Comparison of ENCODE assay signal across 10 cellular contexts in genomic region chr21:29075706-29076447, GRCh38. TPM values are rescaled to one million over a fixed set of nuclear protein-coding genes. Genes with fewer than 3 reads are reported as not detected.
DNase-seq lines count a peak whose midpoint lies in the region; ATAC-seq and TF ChIP-seq lines count a peak whose summit lies in the region.
"Had no signal": no experiment of that assay in that cellular context is flagged by ENCODE, and none has a peak within 500 bp of the region (broad histone marks: within the 10 kb centered on the region; RNA-seq: fewer than 3 reads in every experiment).

No MANE protein-coding gene starts in this region.

- intact Hi-C loops in dendritic cell treated with granulocyte-macrophage colony-stimulating factor and Interleukin-4, amounts not matched to agents 40 ng/mL and 50 ng/mL, for 4 days (cut with micrococcal nuclease), result loop anchor here (5.0 kb wide), 1 partner anchor 221 kb away; the partner anchor contains the start of gene BACH1

- H4K91ac ChIP-seq in H9 (ENCODE audit: insufficient read length, low read depth, low read length), result no peak overlapping the region

- H4K5ac ChIP-seq in H9 (ENCODE audit: insufficient read length, low read depth, low read length), result no peak overlapping the region

- peaks cover 23% of the 10 kb centered on the region for H3K36me3 Mint-ChIP-seq in T-helper 2 cell treated with Interferon-gamma antibody and Interleukin-4, amounts not matched to agents 5 μg/mL and 100 μg/mL, for 36 hours (ENCODE audit: low read depth)
- H3K36me3 Mint-ChIP-seq in dendritic cell treated with granulocyte-macrophage colony-stimulating factor and Interleukin-4, amounts not matched to agents 40 ng/mL and 50 ng/mL, for 4 days (ENCODE audit: low read depth), result peaks cover 27% of the 10 kb centered on the region
- peaks cover 32% of the 10 kb centered on the region for H3K36me3 Mint-ChIP-seq in stimulated activated effector memory CD8-positive, alpha-beta T cell treated with anti-CD3 and anti-CD28 coated beads, Interleukin-12 subunit alpha, Interleukin-12 subunit beta, amount 100 ng/mL, for 72 hours
- peaks cover 7 to 11% (median 11%) of the 10 kb centered on the region in 3 experiments; a peak in 6 of 7 replicates for H3K36me3 Mint-ChIP-seq in H9 (ENCODE audit: insufficient read depth in 1 of 3, low read depth in 3 of 3)

- peak overlapping the region; percentile 92 for H3K27ac Mint-ChIP-seq in T-helper 2 cell treated with Interferon-gamma antibody and Interleukin-4, amounts not matched to agents 5 μg/mL and 100 μg/mL, for 36 hours
- H3K27ac Mint-ChIP-seq in dendritic cell treated with granulocyte-macrophage colony-stimulating factor and Interleukin-4, amounts not matched to agents 40 ng/mL and 50 ng/mL, for 4 days, result peak overlapping the region; percentile 89
- peak overlapping the region; percentile 94 for H3K27ac Mint-ChIP-seq in stimulated activated effector memory CD8-positive, alpha-beta T cell treated with anti-CD3 and anti-CD28 coated beads, Interleukin-12 subunit alpha, Interleukin-12 subunit beta, amount 100 ng/mL, for 72 hours
- no peak overlapping the region for H3K27ac Mint-ChIP-seq in H9

- no peak overlapping the region for H3K4me3 ChIP-seq in OCI-LY3 (ENCODE audit: low read length)
- H3K4me3 ChIP-seq: lung had no signal

- ATAC-seq in stimulated activated effector memory CD8-positive, alpha-beta T cell treated with anti-CD3 and anti-CD28 coated beads, Interleukin-12 subunit alpha, Interleukin-12 subunit beta, amount 100 ng/mL, for 72 hours, result no peak
- no peak for ATAC-seq in GM21528 (IDR thresholded peaks at IDR 0.05; ENCODE audit: low FRiP score, unreplicated experiment)

- no peak overlapping the region for H3K56ac ChIP-seq in H9 (ENCODE audit: insufficient read length, low read depth, low read length)

- no peaks in the 10 kb centered on the region for H3K9me3 ChIP-seq in OCI-LY3 (ENCODE audit: insufficient read depth, low read length)
- no peaks in the 10 kb centered on the region for H3K9me3 ChIP-seq in H9 (ENCODE audit: control insufficient read depth, low read depth, low read length)

- H3K4me2 ChIP-seq in OCI-LY3 (ENCODE audit: low read length), result peak overlapping the region; percentile 47
- no peak overlapping the region for H3K4me2 ChIP-seq in H9 (ENCODE audit: insufficient read depth, insufficient read length, low read length)

- H3T11ph ChIP-seq in H9 (ENCODE audit: low read length), result no peak overlapping the region

- no peak overlapping the region for H2BK15ac ChIP-seq in H9 (ENCODE audit: low read depth, low read length)

- H3K4ac ChIP-seq in H9 (ENCODE audit: low read depth, low read length), result no peak overlapping the region

- H3K27ac ChIP-seq in OCI-LY3 (ENCODE audit: low read length) (peak overlapping the region; percentile 90), H9 (ENCODE audit: insufficient read length, low read depth, low read length) (no peak overlapping the region)

- H3K36me3 ChIP-seq in OCI-LY3 (replicated peaks; ENCODE audit: low read depth, low read length), result peaks cover 15% of the 10 kb centered on the region

- no peaks in the 10 kb centered on the region for H3K79me1 ChIP-seq in H9 (ENCODE audit: insufficient read depth, low read depth, low read length, poor library complexity, severe bottlenecking)

- peaks cover 21% of the 10 kb centered on the region for H4K20me1 ChIP-seq in OCI-LY3 (ENCODE audit: insufficient read depth, low read length)
- H4K20me1 ChIP-seq in H9 (ENCODE audit: control insufficient read depth, insufficient read depth, insufficient read length), result no peaks in the 10 kb centered on the region

- no peak overlapping the region for H2AK5ac ChIP-seq in H9 (ENCODE audit: insufficient read length, low read length)

- no peak overlapping the region for H3K18ac ChIP-seq in H9 (ENCODE audit: insufficient read length, low read depth, low read length)

- no peak overlapping the region for H3K14ac ChIP-seq in H9 (ENCODE audit: insufficient read depth, low read length)

- H2BK20ac ChIP-seq in H9 (ENCODE audit: low read depth, low read length, poor library complexity, severe bottlenecking), result no peak overlapping the region

- H2AFZ ChIP-seq in OCI-LY3 (ENCODE audit: low read depth, low read length) (no peak overlapping the region), H9 (ENCODE audit: low read length) (no peak overlapping the region)

- DNase-seq in T-helper 2 cell treated with Interferon-gamma antibody and Interleukin-4, amounts not matched to agents 5 μg/mL and 100 μg/mL, for 36 hours (ENCODE audit: low spot score), result no peak
- no peak for DNase-seq in T-helper 2 cell
- DNase-seq in stimulated activated effector memory CD8-positive, alpha-beta T cell treated with anti-CD3 and anti-CD28 coated beads, Interleukin-12 subunit alpha, Interleukin-12 subunit beta, amount 100 ng/mL, for 72 hours (ENCODE audit: low spot score in 2 of 2), result no peak
- DNase-seq in HK-2 (ENCODE audit: unreplicated experiment), result no peak
- DNase-seq in H9, result no peak
- DNase-seq: NCI-H187 treated with DMSO at 0.1 percent for 48 hours had no signal

- no peaks in the 10 kb centered on the region for H3K27me3 ChIP-seq in OCI-LY3 (ENCODE audit: low read depth, low read length)
- H3K27me3 ChIP-seq in H9 (ENCODE audit: insufficient read depth, low read length), result no peaks in the 10 kb centered on the region

- no peak overlapping the region for H2BK120ac ChIP-seq in H9 (ENCODE audit: low read depth, low read length, poor library complexity, severe bottlenecking)

- H3K23me2 ChIP-seq in H9 (ENCODE audit: insufficient read length, low read depth, low read length, poor library complexity, severe bottlenecking), result no peaks in the 10 kb centered on the region

- TF ChIP-seq CTCF in OCI-LY3 (IDR thresholded peaks at IDR 0.05; ENCODE audit: low read depth, low read length) (no peak), H9 (conservative IDR thresholded peaks at IDR 0.05) (no peak)

- H2BK12ac ChIP-seq in H9 (ENCODE audit: insufficient read length, low read depth, low read length), result no peak overlapping the region

- H3K79me2 ChIP-seq in OCI-LY3 (ENCODE audit: low read length), result peaks cover 55% of the 10 kb centered on the region
- peaks cover 25% of the 10 kb centered on the region for H3K79me2 ChIP-seq in H9 (ENCODE audit: insufficient read depth, low read length)

- H3K9me3 Mint-ChIP-seq in T-helper 2 cell treated with Interferon-gamma antibody and Interleukin-4, amounts not matched to agents 5 μg/mL and 100 μg/mL, for 36 hours, result no peaks in the 10 kb centered on the region
- no peaks in the 10 kb centered on the region for H3K9me3 Mint-ChIP-seq in dendritic cell treated with granulocyte-macrophage colony-stimulating factor and Interleukin-4, amounts not matched to agents 40 ng/mL and 50 ng/mL, for 4 days
- H3K9me3 Mint-ChIP-seq in stimulated activated effector memory CD8-positive, alpha-beta T cell treated with anti-CD3 and anti-CD28 coated beads, Interleukin-12 subunit alpha, Interleukin-12 subunit beta, amount 100 ng/mL, for 72 hours, result peaks cover 2% of the 10 kb centered on the region
- no peaks in the 10 kb centered on the region; a peak in 2 of 5 replicates for H3K9me3 Mint-ChIP-seq in H9

- no peak overlapping the region for H4K8ac ChIP-seq in H9 (replicated peaks; ENCODE audit: insufficient read length, low read depth, low read length)

- H3K4me1 Mint-ChIP-seq in T-helper 2 cell treated with Interferon-gamma antibody and Interleukin-4, amounts not matched to agents 5 μg/mL and 100 μg/mL, for 36 hours (ENCODE audit: low read depth), result peaks cover 58% of the 10 kb centered on the region
- peaks cover 56% of the 10 kb centered on the region for H3K4me1 Mint-ChIP-seq in dendritic cell treated with granulocyte-macrophage colony-stimulating factor and Interleukin-4, amounts not matched to agents 40 ng/mL and 50 ng/mL, for 4 days (ENCODE audit: low read depth)
- H3K4me1 Mint-ChIP-seq in stimulated activated effector memory CD8-positive, alpha-beta T cell treated with anti-CD3 and anti-CD28 coated beads, Interleukin-12 subunit alpha, Interleukin-12 subunit beta, amount 100 ng/mL, for 72 hours, result peaks cover 73% of the 10 kb centered on the region
- H3K4me1 Mint-ChIP-seq in H9, result peaks cover 15% of the 10 kb centered on the region in 2 experiments

- no peak overlapping the region for H3K23ac ChIP-seq in H9 (ENCODE audit: insufficient read length, low read depth, low read length)

- H3K9ac ChIP-seq in OCI-LY3 (ENCODE audit: low read length) (no peak overlapping the region; the same call in 1 of the 2 replicates), H9 (ENCODE audit: extremely low read depth, insufficient read length, low read length) (no peak overlapping the region)

- peak overlapping the region; percentile 84 for H3K4me3 Mint-ChIP-seq in T-helper 2 cell treated with Interferon-gamma antibody and Interleukin-4, amounts not matched to agents 5 μg/mL and 100 μg/mL, for 36 hours
- H3K4me3 Mint-ChIP-seq in dendritic cell treated with granulocyte-macrophage colony-stimulating factor and Interleukin-4, amounts not matched to agents 40 ng/mL and 50 ng/mL, for 4 days, result no peak overlapping the region
- H3K4me3 Mint-ChIP-seq in stimulated activated effector memory CD8-positive, alpha-beta T cell treated with anti-CD3 and anti-CD28 coated beads, Interleukin-12 subunit alpha, Interleukin-12 subunit beta, amount 100 ng/mL, for 72 hours, result peak overlapping the region; percentile 80
- H3K4me3 Mint-ChIP-seq in H9, result no peak overlapping the region

- H2BK5ac ChIP-seq in H9 (ENCODE audit: insufficient read length, low read length), result no peak overlapping the region

- H3K27me3 Mint-ChIP-seq in T-helper 2 cell treated with Interferon-gamma antibody and Interleukin-4, amounts not matched to agents 5 μg/mL and 100 μg/mL, for 36 hours (ENCODE audit: low read depth), result no peaks in the 10 kb centered on the region
- H3K27me3 Mint-ChIP-seq in dendritic cell treated with granulocyte-macrophage colony-stimulating factor and Interleukin-4, amounts not matched to agents 40 ng/mL and 50 ng/mL, for 4 days, result no peaks in the 10 kb centered on the region
- H3K27me3 Mint-ChIP-seq in H9 (ENCODE audit: low read depth), result no peaks in the 10 kb centered on the region; the same call in 1 of the 2 replicates

- peaks cover 36% of the 10 kb centered on the region for H3K4me1 ChIP-seq in OCI-LY3 (ENCODE audit: low read length)
- H3K4me1 ChIP-seq in H9 (ENCODE audit: insufficient read depth, low read length), result no peaks in the 10 kb centered on the region; the same call in 1 of the 2 replicates

- no CpG with 5 or more reads among the region's 8 CpGs for WGBS in H9 (ENCODE audit: extremely low coverage, insufficient read length, low lambda C conversion rate)

RNA-seq across cellular contexts. Expression of gene CCT8, which starts 2.4 kb away (rescaled TPM):
- 347 and 356 TPM in 2 replicates for total RNA-seq in H9 (2021)

RNA-seq across cellular contexts. Expression of gene USP16, which starts 51.4 kb away (rescaled TPM):
- total RNA-seq in H9 (2021), result 30.6 and 31.7 TPM in 2 replicates

RNA-seq across cellular contexts. Expression of gene MAP3K7CL, which starts 54.6 kb away (rescaled TPM):
- total RNA-seq in H9 (2021), result not detected in 2 replicates

RNA-seq across cellular contexts. Expression of gene RWDD2B, which starts 56.7 kb away (rescaled TPM):
- 5.1 and 5.3 TPM in 2 replicates for total RNA-seq in H9 (2021)

Comparison
In these comparisons a context has a peak if more than half of its experiments do, and no peak if none do; other contexts are left out.
1. H3K27ac Mint-ChIP-seq: peak in T-helper 2 cell treated with Interferon-gamma antibody and Interleukin-4, amounts not matched to agents 5 μg/mL and 100 μg/mL, for 36 hours (single experiment), dendritic cell treated with granulocyte-macrophage colony-stimulating factor and Interleukin-4, amounts not matched to agents 40 ng/mL and 50 ng/mL, for 4 days (single experiment) and stimulated activated effector memory CD8-positive, alpha-beta T cell treated with anti-CD3 and anti-CD28 coated beads, Interleukin-12 subunit alpha, Interleukin-12 subunit beta, amount 100 ng/mL, for 72 hours (single experiment); none in H9 (0 of 3).
2. H3K4me3 Mint-ChIP-seq: peak in T-helper 2 cell treated with Interferon-gamma antibody and Interleukin-4, amounts not matched to agents 5 μg/mL and 100 μg/mL, for 36 hours (single experiment) and stimulated activated effector memory CD8-positive, alpha-beta T cell treated with anti-CD3 and anti-CD28 coated beads, Interleukin-12 subunit alpha, Interleukin-12 subunit beta, amount 100 ng/mL, for 72 hours (single experiment); none in dendritic cell treated with granulocyte-macrophage colony-stimulating factor and Interleukin-4, amounts not matched to agents 40 ng/mL and 50 ng/mL, for 4 days (single experiment) and H9 (0 of 2).